ENCODE assay signal across 16 cellular contexts in the genomic region with DNA sequence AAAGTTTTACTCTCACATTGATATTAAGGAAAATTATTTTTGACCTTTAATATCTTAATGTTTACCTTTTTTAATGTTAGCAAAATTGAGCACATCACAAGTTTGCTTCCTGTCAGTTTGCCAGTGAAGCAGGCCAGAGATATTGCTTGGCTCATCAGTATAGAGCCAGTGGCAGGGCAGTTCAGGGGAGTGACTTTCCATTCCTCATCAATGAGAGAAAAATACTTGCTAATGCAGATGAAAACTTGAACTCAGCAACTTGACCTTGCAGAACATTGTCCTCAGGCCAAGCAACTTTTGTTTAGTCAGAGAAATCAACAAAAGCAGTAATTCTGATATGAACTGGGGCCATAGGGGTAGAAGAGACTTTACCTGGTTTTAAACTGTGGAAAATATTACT. TPM values are rescaled to one million over a fixed set of nuclear protein-coding genes. Genes with fewer than 3 reads are reported as not detected.
DNase-seq lines count a peak whose midpoint lies in the region; ATAC-seq and TF ChIP-seq lines count a peak whose summit lies in the region.
"Had no signal": no experiment of that assay in that cellular context is flagged by ENCODE, and none has a peak within 500 bp of the region (broad histone marks: within the 10 kb centered on the region; RNA-seq: fewer than 3 reads in every experiment).

No MANE protein-coding gene starts in this region.

- H3K36me3 Mint-ChIP-seq in activated CD8-positive, alpha-beta T cell treated with anti-CD3 and anti-CD28 coated beads for 36 hours (ENCODE audit: low read depth): peaks cover 57% of the 10 kb centered on the region

- no peak overlapping the region for H3K27ac ChIP-seq in right atrium auricular region
- H3K27ac ChIP-seq: colonic mucosa, psoas muscle had no signal

- H3K27me3 ChIP-seq in right atrium auricular region: no peaks in the 10 kb centered on the region
- H3K27me3 ChIP-seq: adrenal gland, colonic mucosa had no signal

- H3K9me3 Mint-ChIP-seq in activated CD8-positive, alpha-beta T cell treated with anti-CD3 and anti-CD28 coated beads for 36 hours: no peaks in the 10 kb centered on the region

- no peaks in the 10 kb centered on the region for H3K36me3 ChIP-seq in right atrium auricular region
- H3K36me3 ChIP-seq: adrenal gland, colonic mucosa had no signal

- no peaks in the 10 kb centered on the region for H3K9me3 ChIP-seq in right atrium auricular region
- H3K9me3 ChIP-seq: adrenal gland, colonic mucosa, psoas muscle had no signal

- ATAC-seq in Right ventricle myocardium superior (ENCODE audit: poor library complexity): peak; percentile 49
- peak; percentile 38 for ATAC-seq in activated CD8-positive, alpha-beta T cell treated with anti-CD3 and anti-CD28 coated beads for 36 hours
- ATAC-seq in GM21528 (IDR thresholded peaks at IDR 0.05; ENCODE audit: low FRiP score, unreplicated experiment): no peak
- ATAC-seq: psoas muscle had no signal

- in situ Hi-C loops in KBM-7 (cut with MboI; ENCODE audit: low pct_unique_long_range_greater_than_20kb, low sequenced_read_pairs): no loop called here

- intact Hi-C loops in Right ventricle myocardium superior (cut with DNase I): no loop called here
- intact Hi-C loops in activated CD8-positive, alpha-beta T cell treated with anti-CD3 and anti-CD28 coated beads for 36 hours (cut with micrococcal nuclease): loop anchor here (5.0 kb wide), 1 partner anchor 43 kb away; no protein-coding TSS in a partner anchor

- no peaks in the 10 kb centered on the region for H3K27me3 Mint-ChIP-seq in activated CD8-positive, alpha-beta T cell treated with anti-CD3 and anti-CD28 coated beads for 36 hours

- H3K4me3 Mint-ChIP-seq in activated CD8-positive, alpha-beta T cell treated with anti-CD3 and anti-CD28 coated beads for 36 hours: peak overlapping the region; percentile 36

- peak overlapping the region; percentile 82 for H3K27ac Mint-ChIP-seq in activated CD8-positive, alpha-beta T cell treated with anti-CD3 and anti-CD28 coated beads for 36 hours

- no peak overlapping the region for H3K4me3 ChIP-seq in right atrium auricular region
- H3K4me3 ChIP-seq: adrenal gland, colonic mucosa, psoas muscle had no signal

- peaks cover 0 to 40% of the 10 kb centered on the region in 2 donors for H3K4me1 ChIP-seq in right atrium auricular region

- TF ChIP-seq CTCF in right atrium auricular region (IDR thresholded peaks at IDR 0.05): no peak
- no peak for TF ChIP-seq CTCF in activated CD8-positive, alpha-beta T cell treated with anti-CD3 and anti-CD28 coated beads for 36 hours (IDR thresholded peaks at IDR 0.05)

- DNase-seq in Right ventricle myocardium superior (no peak), right atrium auricular region (ENCODE audit: low spot score) (no peak), iris pigment epithelial cell (ENCODE audit: low read depth) (peak; percentile 31), KBM-7 (no peak), OCI-M2 (lab: John Stamatoyannopoulos, UW; ENCODE audit: unreplicated experiment) (no peak), DMS53 treated with DMSO at 0.1 percent for 48 hours (lab: John Stamatoyannopoulos, UW; ENCODE audit: unreplicated experiment) (no peak)
- DNase-seq in activated CD8-positive, alpha-beta T cell treated with anti-CD3 and anti-CD28 coated beads for 36 hours: peak; percentile 21
- DNase-seq: C1 segment of cervical spinal cord, colonic mucosa, head of caudate nucleus, KG1, NCI-H1436 treated with DMSO at 0.1 percent for 48 hours, NCI-H446 treated with DMSO at 0.1 percent for 48 hours, psoas muscle had no signal

- peaks cover 70% of the 10 kb centered on the region for H3K4me1 Mint-ChIP-seq in activated CD8-positive, alpha-beta T cell treated with anti-CD3 and anti-CD28 coated beads for 36 hours (ENCODE audit: low read depth)

- POLR2A ChIA-PET in activated CD8-positive, alpha-beta T cell treated with anti-CD3 and anti-CD28 coated beads for 36 hours (lab: Charles Lee): interaction anchor here (1.0 to 5.3 kb wide), 2 partner anchors 10 to 44 kb away, joined by 3 to 23 read pairs; no protein-coding TSS in a partner anchor

- CTCF ChIA-PET in activated CD8-positive, alpha-beta T cell treated with anti-CD3 and anti-CD28 coated beads for 36 hours (lab: Charles Lee): interaction anchor here (0.8 to 1.2 kb wide), 2 partner anchors 108 to 134 kb away, joined by 3 to 8 read pairs; no protein-coding TSS in a partner anchor

RNA-seq across cellular contexts. Expression of gene TAB2, which starts 6.9 kb away (rescaled TPM):
- total RNA-seq in Right ventricle myocardium superior (58.0 TPM), right atrium auricular region (10 to 100 TPM; 51.8 to 58.5 TPM)
- total RNA-seq in activated CD8-positive, alpha-beta T cell treated with anti-CD3 and anti-CD28 coated beads for 36 hours: 10 to 100 TPM; 64.8 to 69.1 TPM

Comparison
In these comparisons a context has a peak if more than half of its experiments do, and no peak if none do; other contexts are left out.
1. DNase-seq: peak in activated CD8-positive, alpha-beta T cell treated with anti-CD3 and anti-CD28 coated beads for 36 hours (single experiment) and iris pigment epithelial cell (single experiment); none in Right ventricle myocardium superior (single experiment), right atrium auricular region (single experiment), KBM-7 (single experiment), OCI-M2 (single experiment) and DMS53 treated with DMSO at 0.1 percent for 48 hours (single experiment).